ENCODE assay signal across 12 cellular contexts in genomic region chr17:72661093-72661944, GRCh38.
A peak's percentile ranks its signal among the peaks of the same experiment; 100 is the strongest.
DNase-seq lines count a peak whose midpoint lies in the region; ATAC-seq and TF ChIP-seq lines count a peak whose summit lies in the region.
"Had no signal": no experiment of that assay in that cellular context is flagged by ENCODE, and none has a peak within 500 bp of the region (broad histone marks: within the 10 kb centered on the region; RNA-seq: fewer than 3 reads in every experiment).

No MANE protein-coding gene starts in this region.

- H3K9me3 Mint-ChIP-seq in activated CD4-positive, alpha-beta T cell treated with anti-CD3 and anti-CD28 coated beads, Interleukin-2, amount 10 ng/mL, durations not matched to agents 24 days and 14 days: peaks cover 5% of the 10 kb centered on the region
- H3K9me3 Mint-ChIP-seq: activated CD8-positive, alpha-beta T cell treated with anti-CD3 and anti-CD28 coated beads for 36 hours had no signal

- TF ChIP-seq CTCF in foreskin keratinocyte (conservative IDR thresholded peaks at IDR 0.05) (peak; percentile 77), smooth muscle cell (IDR thresholded peaks at IDR 0.05; ENCODE audit: borderline replicate concordance, insufficient read depth, poor library complexity, severe bottlenecking) (peak; percentile 43), adrenal gland (IDR thresholded peaks at IDR 0.05) (no peak)

- H3F3A ChIP-seq in smooth muscle cell (ENCODE audit: low read depth): no peaks in the 10 kb centered on the region

- intact Hi-C loops in adrenal gland (cut with DNase I): no loop called here
- intact Hi-C loops in activated CD4-positive, alpha-beta T cell treated with anti-CD3 and anti-CD28 coated beads, Interleukin-2, amount 10 ng/mL, durations not matched to agents 24 days and 14 days (cut with micrococcal nuclease): no loop called here

- no peaks in the 10 kb centered on the region for H3K27me3 ChIP-seq in foreskin keratinocyte
- H3K27me3 ChIP-seq in smooth muscle cell (ENCODE audit: low read depth): no peaks in the 10 kb centered on the region
- no peaks in the 10 kb centered on the region for H3K27me3 ChIP-seq in adrenal gland
- H3K27me3 ChIP-seq: colonic mucosa, vagina had no signal

- no peak overlapping the region for H3K4me3 Mint-ChIP-seq in activated CD4-positive, alpha-beta T cell treated with anti-CD3 and anti-CD28 coated beads, Interleukin-2, amount 10 ng/mL, durations not matched to agents 24 days and 14 days
- H3K4me3 Mint-ChIP-seq: activated CD8-positive, alpha-beta T cell treated with anti-CD3 and anti-CD28 coated beads for 36 hours had no signal

- TF ChIP-seq POLR2A in adrenal gland (IDR thresholded peaks at IDR 0.05): no peak

- peak overlapping the region; percentile 37 for H3K9ac ChIP-seq in smooth muscle cell (ENCODE audit: low read depth)

- no peaks in the 10 kb centered on the region for H4K20me1 ChIP-seq in smooth muscle cell (ENCODE audit: low read depth)

- no peak overlapping the region for H3K4me2 ChIP-seq in smooth muscle cell

- no peaks in the 10 kb centered on the region for H3K9me3 ChIP-seq in smooth muscle cell (replicated peaks; ENCODE audit: low read depth)
- no peaks in the 10 kb centered on the region for H3K9me3 ChIP-seq in adrenal gland (replicated peaks in 1 of 3)
- H3K9me3 ChIP-seq: colonic mucosa, vagina had no signal

- H3K4me1 ChIP-seq in foreskin keratinocyte (peaks cover 20% of the 10 kb centered on the region), smooth muscle cell (ENCODE audit: low read depth) (no peaks in the 10 kb centered on the region), adrenal gland (replicated peaks in 1 of 2) (no peaks in the 10 kb centered on the region)
- H3K4me1 ChIP-seq: colonic mucosa, vagina had no signal

- H3K36me3 ChIP-seq in smooth muscle cell (ENCODE audit: low read depth): no peaks in the 10 kb centered on the region
- no peaks in the 10 kb centered on the region for H3K36me3 ChIP-seq in adrenal gland (replicated peaks in 1 of 2)
- H3K36me3 ChIP-seq: colonic mucosa, vagina had no signal

- H2AFZ ChIP-seq in smooth muscle cell (ENCODE audit: low read depth): no peak overlapping the region

- DNase-seq in NCI-H1417 (lab: John Stamatoyannopoulos, UW) (peak; percentile 64 to 77 (median 66)), NCI-H1417 treated with DMSO at 0.1 percent for 48 hours (lab: John Stamatoyannopoulos, UW) (no peak), NCI-H748 (lab: John Stamatoyannopoulos, UW; ENCODE audit: unreplicated experiment) (peak; percentile 88), foreskin keratinocyte (peak; percentile 99 to 100), smooth muscle cell (lab: John Stamatoyannopoulos, UW; ENCODE audit: unreplicated experiment) (no peak), dedifferentiated amniotic fluid mesenchymal stem cell (ENCODE audit: extremely low spot score) (no peak), adrenal gland (no peak)
- DNase-seq in activated CD4-positive, alpha-beta T cell treated with anti-CD3 and anti-CD28 coated beads, Interleukin-2, amount 10 ng/mL, durations not matched to agents 24 days and 14 days: no peak
- DNase-seq: ACHN; activated CD8-positive, alpha-beta T cell treated with anti-CD3 and anti-CD28 coated beads for 36 hours; colonic mucosa had no signal

- H3K27ac Mint-ChIP-seq in activated CD4-positive, alpha-beta T cell treated with anti-CD3 and anti-CD28 coated beads, Interleukin-2, amount 10 ng/mL, durations not matched to agents 24 days and 14 days: no peak overlapping the region
- H3K27ac Mint-ChIP-seq: activated CD8-positive, alpha-beta T cell treated with anti-CD3 and anti-CD28 coated beads for 36 hours had no signal

- H3K4me3 ChIP-seq in smooth muscle cell: no peak overlapping the region
- H3K4me3 ChIP-seq in adrenal gland: no peak overlapping the region
- H3K4me3 ChIP-seq: colonic mucosa, vagina had no signal

- ATAC-seq in foreskin keratinocyte: peak; percentile 95
- ATAC-seq: activated CD8-positive, alpha-beta T cell treated with anti-CD3 and anti-CD28 coated beads for 36 hours had no signal

- no peaks in the 10 kb centered on the region for H3K79me2 ChIP-seq in smooth muscle cell (ENCODE audit: low read depth)

- WGBS in smooth muscle cell (ENCODE audit: low lambda C conversion rate): 61% methylated on average over 22 of the region's 22 CpGs
- 88 to 92% (median 91%) methylated on average over 18 to 22 of the region's 22 CpGs for WGBS in adrenal gland, 4 donors

- H3K27ac ChIP-seq in foreskin keratinocyte (peak overlapping the region; percentile 94), smooth muscle cell (ENCODE audit: low read depth) (peak overlapping the region; percentile 76), adrenal gland (no peak overlapping the region)
- H3K27ac ChIP-seq: colonic mucosa, vagina had no signal

- H3K36me3 Mint-ChIP-seq in activated CD4-positive, alpha-beta T cell treated with anti-CD3 and anti-CD28 coated beads, Interleukin-2, amount 10 ng/mL, durations not matched to agents 24 days and 14 days (ENCODE audit: low read depth): no peaks in the 10 kb centered on the region

- H3K27me3 Mint-ChIP-seq in activated CD4-positive, alpha-beta T cell treated with anti-CD3 and anti-CD28 coated beads, Interleukin-2, amount 10 ng/mL, durations not matched to agents 24 days and 14 days: no peaks in the 10 kb centered on the region
- H3K27me3 Mint-ChIP-seq: activated CD8-positive, alpha-beta T cell treated with anti-CD3 and anti-CD28 coated beads for 36 hours had no signal

- peaks cover 3% of the 10 kb centered on the region for H3K4me1 Mint-ChIP-seq in activated CD4-positive, alpha-beta T cell treated with anti-CD3 and anti-CD28 coated beads, Interleukin-2, amount 10 ng/mL, durations not matched to agents 24 days and 14 days

Comparison
In these comparisons a context has a peak if more than half of its experiments do, and no peak if none do; other contexts are left out.
1. DNase-seq: peak in NCI-H1417 (3 of 3), NCI-H748 (single experiment) and foreskin keratinocyte (2 of 2); none in NCI-H1417 treated with DMSO at 0.1 percent for 48 hours (single experiment), smooth muscle cell (single experiment), dedifferentiated amniotic fluid mesenchymal stem cell (single experiment), adrenal gland (0 of 7) and activated CD4-positive, alpha-beta T cell treated with anti-CD3 and anti-CD28 coated beads, Interleukin-2, amount 10 ng/mL, durations not matched to agents 24 days and 14 days (single experiment).
2. H3K27ac ChIP-seq: peak in foreskin keratinocyte (single experiment) and smooth muscle cell (single experiment); none in adrenal gland (0 of 5).
3. CTCF ChIP-seq: peak in foreskin keratinocyte (single experiment) and smooth muscle cell (single experiment); none in adrenal gland (0 of 6).